In the genomic region with DNA sequence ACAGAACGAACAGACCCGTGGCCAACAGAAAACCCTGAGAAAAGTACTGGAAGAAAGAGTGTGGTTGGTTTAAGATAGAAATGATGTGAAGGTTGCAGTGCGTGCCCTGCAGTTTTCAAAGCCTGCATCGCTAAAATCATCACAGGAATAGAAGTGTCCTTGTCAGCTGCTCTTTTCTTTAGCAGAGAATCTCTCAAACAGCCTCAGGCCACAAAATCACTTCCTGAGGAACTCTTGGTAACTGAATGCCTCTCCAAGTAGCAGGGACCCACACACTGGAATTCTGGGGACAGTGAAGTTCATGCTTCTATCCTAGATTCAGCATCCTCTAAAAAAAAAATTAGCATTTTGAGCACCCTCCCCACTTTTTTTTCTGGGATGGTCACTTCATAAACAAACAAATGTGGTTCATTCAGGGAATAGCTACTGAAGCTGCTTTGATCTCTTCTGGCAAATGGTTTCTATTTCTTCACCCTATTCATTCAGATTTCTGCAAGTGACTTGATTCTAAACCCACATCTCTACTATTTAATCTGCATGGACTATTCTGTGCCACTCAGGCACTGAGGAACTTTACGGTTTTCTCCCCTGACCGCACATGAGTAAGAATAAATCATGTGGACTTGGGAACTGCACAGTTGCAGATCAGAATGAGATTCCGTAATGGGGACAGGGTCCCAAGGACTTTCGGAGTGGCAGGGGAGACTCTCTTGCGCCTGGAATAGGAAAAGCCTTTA, we compare ENCODE assay signal across 14 cellular contexts.
DNase-seq lines count a peak whose midpoint lies in the region; ATAC-seq, FAIRE-seq and TF ChIP-seq lines count a peak whose summit lies in the region.
"Had no signal": no experiment of that assay in that cellular context is flagged by ENCODE, and none has a peak within 500 bp of the region (broad histone marks: within the 10 kb centered on the region; RNA-seq: fewer than 3 reads in every experiment).

No MANE protein-coding gene starts in this region.

- H3K36me3 ChIP-seq in adipocyte (ENCODE audit: control insufficient read depth, insufficient read depth, low read length, severe bottlenecking) (no peaks in the 10 kb centered on the region), skeletal muscle satellite cell (ENCODE audit: insufficient read depth, low read length) (no peaks in the 10 kb centered on the region)

- ATAC-seq in HG03280 (IDR thresholded peaks at IDR 0.05; ENCODE audit: unreplicated experiment) (no peak), GM18867 (IDR thresholded peaks at IDR 0.05; ENCODE audit: unreplicated experiment) (no peak), SK-N-SH treated with all-trans-retinoic acid at 6 μM for 48 hours (no peak)
- ATAC-seq: activated CD4-positive, alpha-beta T cell treated with anti-CD3 and anti-CD28 coated beads for 36 hours had no signal

- peak; percentile 64 for FAIRE-seq in GM19239 (lab: Jason Lieb, UNC)
- FAIRE-seq: endometrium had no signal

- H3K9me3 ChIP-seq in adipocyte (ENCODE audit: control insufficient read depth, low read length) (no peaks in the 10 kb centered on the region), skeletal muscle satellite cell (replicated peaks; ENCODE audit: low read length) (no peaks in the 10 kb centered on the region)

- H3K27ac ChIP-seq in layer of hippocampus (ENCODE audit: low read depth, low read length) = peak overlapping the region; percentile 48

- H3K27me3 ChIP-seq in adipocyte (replicated peaks; ENCODE audit: control insufficient read depth, insufficient read depth, low read length) (peaks cover 16% of the 10 kb centered on the region), layer of hippocampus (ENCODE audit: control insufficient read depth, insufficient read depth, low read length) (no peaks in the 10 kb centered on the region), skeletal muscle satellite cell (ENCODE audit: control insufficient read depth, insufficient read depth, low read length) (peaks cover 34% of the 10 kb centered on the region)

- H3K4me2 ChIP-seq in skeletal muscle satellite cell (ENCODE audit: low read length) = peak overlapping the region; percentile 62

- no peaks in the 10 kb centered on the region for H3K4me1 ChIP-seq in adipocyte (ENCODE audit: control insufficient read depth, insufficient read depth, low read length)
- H3K4me1 ChIP-seq in skeletal muscle satellite cell (ENCODE audit: control insufficient read depth, insufficient read depth, low read length) = peaks cover 15% of the 10 kb centered on the region

- no peak overlapping the region for H3K9ac ChIP-seq in adipocyte (ENCODE audit: low read length)
- no peak overlapping the region for H3K9ac ChIP-seq in skeletal muscle satellite cell (ENCODE audit: low read depth, low read length)

- H3K4me3 ChIP-seq in adipocyte (ENCODE audit: low read length) (no peak overlapping the region), skeletal muscle satellite cell (ENCODE audit: low read length) (peak overlapping the region; percentile 5)

- DNase-seq in GM19239 (ENCODE audit: insufficient read length, low spot score) = no peak
- DNase-seq in adipocyte (ENCODE audit: low read depth) = peak; percentile 35
- DNase-seq in NCI-H1436 (lab: John Stamatoyannopoulos, UW) = no peak
- DNase-seq: activated CD4-positive, alpha-beta T cell treated with anti-CD3 and anti-CD28 coated beads for 36 hours; activated T-cell treated with anti-CD3 and anti-CD28 coated beads, Interleukin-2, amount 50 U/mL, for 24 hours; CD4-positive, alpha-beta T cell; NCI-H2081 treated with DMSO at 0.1 percent for 48 hours; SW 1271 had no signal

TF ChIP-seq in SK-N-SH treated with all-trans-retinoic acid at 6 μM for 48 hours, 23 proteins besides CTCF, POLR2A, EP300 and RAD21:
- TF ChIP-seq ESRRG (CRISPR knock-in tag; IDR thresholded peaks at IDR 0.05) (no peak), RARB (CRISPR knock-in tag; IDR thresholded peaks at IDR 0.05) (no peak)
